ENCODE assay signal across 8 cellular contexts in the genomic region with DNA sequence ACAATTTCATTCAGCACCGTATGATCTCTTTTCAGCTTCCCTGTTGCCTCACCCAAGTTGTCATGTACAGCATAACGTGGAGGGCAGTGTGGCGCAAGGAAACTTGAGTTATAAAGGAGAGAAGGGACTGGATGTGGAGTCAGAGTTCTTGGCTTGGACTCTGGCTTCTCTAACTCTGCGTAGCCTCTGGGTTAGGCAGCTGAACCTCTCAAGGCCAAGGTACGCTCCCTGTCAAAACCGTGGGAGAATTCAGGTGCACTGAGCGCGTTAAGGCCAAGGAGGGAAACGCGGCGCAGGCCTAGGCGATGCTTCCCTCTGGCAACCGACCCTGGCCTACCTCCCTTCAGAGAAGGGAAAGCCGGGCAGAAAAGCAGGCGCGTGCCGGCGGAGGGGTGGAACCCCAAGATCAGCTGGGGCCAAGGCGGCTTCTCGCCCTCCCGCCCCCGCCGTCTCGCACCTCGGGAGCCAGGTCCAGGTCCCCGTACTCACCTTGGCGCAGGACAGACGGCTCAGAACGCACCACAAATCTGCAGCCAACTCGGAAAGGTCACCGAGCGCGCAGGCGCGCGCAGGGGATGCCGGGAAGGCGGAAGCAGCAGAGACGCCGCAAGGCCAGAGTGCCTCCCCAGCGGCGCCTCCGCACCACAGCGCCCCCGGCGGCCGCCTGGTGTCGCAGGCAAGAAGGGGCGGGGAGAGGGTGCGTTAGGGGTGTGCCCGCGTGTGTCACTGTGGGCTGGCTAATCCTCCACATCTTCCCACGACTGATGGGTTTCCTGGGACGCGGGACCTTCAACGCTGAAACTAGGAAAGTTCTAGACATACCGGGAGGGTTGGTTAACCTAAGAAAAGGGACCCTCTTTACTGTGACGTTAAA. TPM values are rescaled to one million over a fixed set of nuclear protein-coding genes. Genes with fewer than 3 reads are reported as not detected.
DNase-seq lines count a peak whose midpoint lies in the region; ATAC-seq and TF ChIP-seq lines count a peak whose summit lies in the region.

No MANE protein-coding gene starts in this region.

- H3K9me3 Mint-ChIP-seq in activated naive CD4-positive, alpha-beta T cell treated with anti-CD3 and anti-CD28 coated beads, Interleukin-2, amount 50 U/mL, for 24 hours: no peaks in the 10 kb centered on the region

- peak overlapping the region; percentile 93 for H3K4me3 Mint-ChIP-seq in activated naive CD4-positive, alpha-beta T cell treated with anti-CD3 and anti-CD28 coated beads, Interleukin-2, amount 50 U/mL, for 24 hours

- H3K9me3 ChIP-seq in testis: no peaks in the 10 kb centered on the region

- intact Hi-C loops in testis (cut with DNase I; ENCODE audit: low total_unique reads): no loop called here

- 0 to 2% methylated on average over 11 to 50 of the region's 58 CpGs for WGBS in testis, 2 donors

- TF ChIP-seq CTCF in GM10266 (IDR thresholded peaks at IDR 0.05; ENCODE audit: control insufficient read depth, insufficient read depth, low read depth, missing control alignments) (peak; percentile 99), NB4 (IDR thresholded peaks at IDR 0.05; ENCODE audit: low read depth, low read length) (peak; percentile 88), omental fat pad (IDR thresholded peaks at IDR 0.05) (peak in 2 of 3 donors; percentile 68 to 81), testis (IDR thresholded peaks at IDR 0.05) (peak; percentile 96 to 99 (median 98))

- H3K27me3 Mint-ChIP-seq in activated naive CD4-positive, alpha-beta T cell treated with anti-CD3 and anti-CD28 coated beads, Interleukin-2, amount 50 U/mL, for 24 hours: peaks cover 4% of the 10 kb centered on the region

- DNase-seq in GM10266 (ENCODE audit: extremely low spot score): peak; percentile 97
- DNase-seq in NB4 (ENCODE audit: low read depth): peak; percentile 92
- peak; percentile 80 for DNase-seq in SK-N-DZ (ENCODE audit: low spot score)
- DNase-seq in glomerular visceral epithelial cell (ENCODE audit: extremely low spot score): peak; percentile 94
- peak; percentile 66 for DNase-seq in omental fat pad (ENCODE audit: low spot score)
- peak; percentile 92 for DNase-seq in testis

- no peaks in the 10 kb centered on the region for H3K36me3 ChIP-seq in testis (ENCODE audit: low read depth, missing control alignments)

- no peaks in the 10 kb centered on the region for H3K27me3 ChIP-seq in testis

- peak overlapping the region; percentile 86 for H3K27ac Mint-ChIP-seq in activated naive CD4-positive, alpha-beta T cell treated with anti-CD3 and anti-CD28 coated beads, Interleukin-2, amount 50 U/mL, for 24 hours

- H3K27ac ChIP-seq in testis: peak overlapping the region; percentile 34 to 79

- H3K36me3 Mint-ChIP-seq in activated naive CD4-positive, alpha-beta T cell treated with anti-CD3 and anti-CD28 coated beads, Interleukin-2, amount 50 U/mL, for 24 hours: no peaks in the 10 kb centered on the region

- ATAC-seq in HG02571 (IDR thresholded peaks at IDR 0.05; ENCODE audit: unreplicated experiment) (peak; percentile 89), omental fat pad (ENCODE audit: low FRiP score) (peak; percentile 99)

- TF ChIP-seq POLR2A in NB4 (IDR thresholded peaks at IDR 0.05; ENCODE audit: extremely low read depth, insufficient read length) (peak; percentile 90), testis (IDR thresholded peaks at IDR 0.05) (no peak)

- peaks cover 6% of the 10 kb centered on the region for H3K4me1 ChIP-seq in testis

- H3K4me1 Mint-ChIP-seq in activated naive CD4-positive, alpha-beta T cell treated with anti-CD3 and anti-CD28 coated beads, Interleukin-2, amount 50 U/mL, for 24 hours: peaks cover 26% of the 10 kb centered on the region

- H3K4me3 ChIP-seq in NB4 (ENCODE audit: low read depth, low read length) (peak overlapping the region; percentile 100), testis (peak overlapping the region; percentile 87 to 95)

RNA-seq across cellular contexts. Expression of a gene that starts 7.0 kb away (rescaled TPM):
- not detected in 2 replicates for polyA plus RNA-seq in SK-N-DZ (2014; cell fraction: cytosol; rRNA removed)
- not detected in 2 replicates for polyA plus RNA-seq in SK-N-DZ (2014; cell fraction: nucleus; rRNA removed)
- total RNA-seq in omental fat pad (1 to 10 TPM in 2 of 4 donors, under 1 TPM in 2; 0.28 to 8.0 (median 1.1) TPM), testis (10 to 100 TPM; 41.8 to 68.5 TPM)
- 72.8 TPM for polyA plus RNA-seq in testis (ENCODE audit: insufficient read depth, low read depth, low replicate concordance)

RNA-seq across cellular contexts. Expression of a gene that starts 21.1 kb away (rescaled TPM):
- polyA plus RNA-seq in SK-N-DZ (2014; cell fraction: cytosol; rRNA removed): not detected in 2 replicates
- not detected in 2 replicates for polyA plus RNA-seq in SK-N-DZ (2014; cell fraction: nucleus; rRNA removed)
- total RNA-seq in omental fat pad: not detected
- not detected for total RNA-seq in testis
- polyA plus RNA-seq in testis (ENCODE audit: insufficient read depth, low read depth, low replicate concordance): not detected

Comparison
In these comparisons a context has a peak if more than half of its experiments do, and no peak if none do; other contexts are left out.
1. Peak in every context shown above with its lines: DNase-seq, ATAC-seq, H3K4me3 ChIP-seq and H3K27ac ChIP-seq.
2. RNA of a gene that starts 7.0 kb away (total RNA-seq): 41.8 to 68.5 TPM in testis; 0.28 to 8.0 TPM in omental fat pad; every median in the first group is over 4 times any median in the second.